24 cellular contexts compared by ENCODE assay signal in the genomic region with DNA sequence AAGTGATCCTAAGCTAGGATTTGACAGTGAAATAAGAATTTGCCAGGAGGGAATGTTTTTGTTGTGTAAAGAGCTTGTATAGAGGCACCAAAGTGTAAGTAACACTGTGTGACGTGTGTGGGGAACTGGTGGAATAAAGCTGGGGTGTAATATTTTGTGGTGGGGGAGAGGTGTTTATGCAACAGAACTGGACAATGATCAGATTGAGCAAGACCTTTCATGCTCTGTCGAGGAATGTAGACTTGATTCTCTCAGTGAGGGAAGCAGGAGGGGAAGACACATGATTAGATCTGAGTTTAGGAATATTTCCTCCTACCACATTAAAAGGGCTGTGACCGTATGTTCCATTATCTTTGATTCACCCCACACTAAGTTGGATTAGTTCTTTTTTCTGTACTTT. TPM values are rescaled to one million over a fixed set of nuclear protein-coding genes. Genes with fewer than 3 reads are reported as not detected.
DNase-seq lines count a peak whose midpoint lies in the region; ATAC-seq and TF ChIP-seq lines count a peak whose summit lies in the region.
"Had no signal": no experiment of that assay in that cellular context is flagged by ENCODE, and none has a peak within 500 bp of the region (broad histone marks: within the 10 kb centered on the region; RNA-seq: fewer than 3 reads in every experiment).

No MANE protein-coding gene starts in this region.

- H2AFZ ChIP-seq in GM23338: no peak overlapping the region

- H3K9me2 ChIP-seq in GM23338 (ENCODE audit: insufficient read depth): no peaks in the 10 kb centered on the region

- H3K4me3 ChIP-seq in GM23338 (no peak overlapping the region), gastroesophageal sphincter (no peak overlapping the region), subcutaneous abdominal adipose tissue (ENCODE audit: low read depth in 1 of 5, low read length in 5 of 5) (no peak overlapping the region), prostate gland (no peak overlapping the region)
- H3K4me3 ChIP-seq: gastrocnemius medialis, GM12878, sigmoid colon, stomach had no signal

- H3K9me3 Mint-ChIP-seq in GM23338: no peaks in the 10 kb centered on the region
- H3K9me3 Mint-ChIP-seq: central memory CD8-positive, alpha-beta T cell; endodermal cell had no signal

- TF ChIP-seq CTCF in GM23338 (conservative IDR thresholded peaks at IDR 0.05; ENCODE audit: low read depth in 2 of 2) (no peak), gastroesophageal sphincter (IDR thresholded peaks at IDR 0.05) (no peak), prostate gland (IDR thresholded peaks at IDR 0.05) (no peak)

- H3K36me3 ChIP-seq in GM23338 (ENCODE audit: insufficient read depth) (no peaks in the 10 kb centered on the region), gastroesophageal sphincter (peaks cover 0 to 4% of the 10 kb centered on the region in 2 donors), subcutaneous abdominal adipose tissue (ENCODE audit: control insufficient read depth in 5 of 5, insufficient read depth in 5 of 5, low read length in 5 of 5) (peaks cover 5 to 22% (median 13%) of the 10 kb centered on the region in 5 donors), prostate gland (no peaks in the 10 kb centered on the region)
- H3K36me3 ChIP-seq: gastrocnemius medialis, neutrophil, sigmoid colon had no signal

- TF ChIP-seq POLR2A in gastroesophageal sphincter (IDR thresholded peaks at IDR 0.05) (no peak), prostate gland (IDR thresholded peaks at IDR 0.05) (no peak)

- H3K27ac ChIP-seq in GM23338 (ENCODE audit: low read depth) (no peak overlapping the region), gastroesophageal sphincter (no peak overlapping the region), subcutaneous abdominal adipose tissue (ENCODE audit: low read depth, low read length) (peak overlapping the region; percentile 50), prostate gland (no peak overlapping the region)
- H3K27ac ChIP-seq: gastrocnemius medialis, neutrophil, sigmoid colon had no signal

- ATAC-seq in GM23338: no peak
- peak; percentile 69 for ATAC-seq in gastroesophageal sphincter
- ATAC-seq in HG02759 (IDR thresholded peaks at IDR 0.05; ENCODE audit: unreplicated experiment): no peak
- ATAC-seq: gastrocnemius medialis, left colon, SK-N-SH treated with all-trans-retinoic acid at 6 μM for 48 hours had no signal

- 83 to 89% methylated on average over 3 of the region's 3 CpGs for WGBS in gastroesophageal sphincter (ENCODE audit: low coverage in 1 of 2), 2 donors
- 45% methylated on average over 3 of the region's 3 CpGs for WGBS in prostate gland

- DNase-seq in GM23338 (ENCODE audit: low spot score) (no peak), amniotic epithelial cell (ENCODE audit: low read depth) (peak; percentile 94), AG08396 (ENCODE audit: low spot score) (no peak), prostate gland (ENCODE audit: low spot score) (no peak)
- DNase-seq: activated CD4-positive, CD25-positive, alpha-beta regulatory T cell treated with anti-CD3 and anti-CD28 coated beads, Interleukin-2, amount 50 U/mL, for 72 hours; endodermal cell; gastrocnemius medialis; GDM1; Karpas-422; left colon; NCI-H1417 treated with DMSO at 0.1 percent for 48 hours; NCI-H774; sigmoid colon; stomach; T1000 had no signal

- H3K27me3 ChIP-seq in GM23338 (ENCODE audit: insufficient read depth): no peaks in the 10 kb centered on the region
- no peaks in the 10 kb centered on the region for H3K27me3 ChIP-seq in gastroesophageal sphincter
- no peaks in the 10 kb centered on the region for H3K27me3 ChIP-seq in subcutaneous abdominal adipose tissue (ENCODE audit: control insufficient read depth in 5 of 5, insufficient read depth in 4 of 5, low read length in 5 of 5)
- H3K27me3 ChIP-seq in prostate gland (replicated peaks; ENCODE audit: insufficient read depth): no peaks in the 10 kb centered on the region
- H3K27me3 ChIP-seq: gastrocnemius medialis, neutrophil, sigmoid colon, stomach had no signal

- no peak overlapping the region for H3K4me3 Mint-ChIP-seq in GM23338
- H3K4me3 Mint-ChIP-seq: central memory CD8-positive, alpha-beta T cell; endodermal cell had no signal

- H3K4me1 ChIP-seq in GM23338 (ENCODE audit: insufficient read depth): no peaks in the 10 kb centered on the region
- H3K4me1 ChIP-seq in gastroesophageal sphincter: peaks cover 0 to 9% (median 0%) of the 10 kb centered on the region in 3 donors
- H3K4me1 ChIP-seq in subcutaneous abdominal adipose tissue (ENCODE audit: control insufficient read depth in 5 of 5, insufficient read depth in 5 of 5, low read length in 5 of 5): peaks cover 0 to 53% (median 42%) of the 10 kb centered on the region in 5 donors
- H3K4me1 ChIP-seq in prostate gland (replicated peaks): no peaks in the 10 kb centered on the region
- H3K4me1 ChIP-seq: gastrocnemius medialis had no signal

- no peaks in the 10 kb centered on the region for H3F3A ChIP-seq in GM23338 (replicated peaks; ENCODE audit: low read depth)

- H3K9me3 ChIP-seq in gastroesophageal sphincter: no peaks in the 10 kb centered on the region
- no peaks in the 10 kb centered on the region for H3K9me3 ChIP-seq in subcutaneous abdominal adipose tissue (ENCODE audit: control insufficient read depth in 5 of 5, low read length in 5 of 5)
- no peaks in the 10 kb centered on the region for H3K9me3 ChIP-seq in prostate gland
- H3K9me3 ChIP-seq: gastrocnemius medialis, neutrophil, sigmoid colon, stomach had no signal

- H3K27ac Mint-ChIP-seq in GM23338: peak overlapping the region; percentile 62; the same call in 1 of the 2 replicates
- H3K27ac Mint-ChIP-seq: endodermal cell had no signal

- TF ChIP-seq EP300 in gastroesophageal sphincter (IDR thresholded peaks at IDR 0.05): no peak

- no peak overlapping the region for H3K4me2 ChIP-seq in GM23338

- no peaks in the 10 kb centered on the region for H3K4me1 Mint-ChIP-seq in GM23338
- H3K4me1 Mint-ChIP-seq: central memory CD8-positive, alpha-beta T cell; endodermal cell had no signal

- H3K9ac ChIP-seq in subcutaneous abdominal adipose tissue (ENCODE audit: low read length in 5 of 5): no peak overlapping the region

- peaks cover 2% of the 10 kb centered on the region for H3K27me3 Mint-ChIP-seq in GM23338 (ENCODE audit: insufficient read depth, low read depth, poor library complexity)
- H3K27me3 Mint-ChIP-seq: central memory CD8-positive, alpha-beta T cell had no signal

- H3K79me2 ChIP-seq in GM23338 (replicated peaks; ENCODE audit: insufficient read depth): no peaks in the 10 kb centered on the region

- H3K36me3 Mint-ChIP-seq in GM23338 (ENCODE audit: low read depth): no peaks in the 10 kb centered on the region

- H4K20me1 ChIP-seq in GM23338 (replicated peaks; ENCODE audit: insufficient read depth): no peaks in the 10 kb centered on the region

- intact Hi-C loops in prostate gland (cut with DNase I): no loop called here

TF ChIP-seq in GM23338, 12 proteins besides CTCF, POLR2A, EP300 and RAD21:
- TF ChIP-seq JUNB (IDR thresholded peaks at IDR 0.05; ENCODE audit: unreplicated experiment): no peak

RNA-seq across cellular contexts. Expression of a gene that starts 43.6 kb away (rescaled TPM):
- 20.2 and 22.5 TPM in 2 replicates for total RNA-seq in GM23338 (2014; rRNA removed; shearing (Covaris generic))
- polyA plus RNA-seq in GM23338 (2016; fragmentation: Nextera tagmentation; extraction: Ambion mirVana): 9.1 and 12.6 TPM in 2 replicates
- 100 to 1,000 TPM in 1 of 4 donors, 10 to 100 TPM in 3; 70.5 to 141 (median 91.9) TPM for total RNA-seq in gastroesophageal sphincter
- total RNA-seq in prostate gland: 100 to 1,000 TPM in 1 of 2 donors, 10 to 100 TPM in 1; 46.3 to 109 TPM
- total RNA-seq: activated CD8-positive, alpha-beta memory T cell treated with anti-CD3 and anti-CD28 coated beads for 36 hours; HT-29 had no signal
